15 cellular contexts compared by ENCODE assay signal in the genomic region with DNA sequence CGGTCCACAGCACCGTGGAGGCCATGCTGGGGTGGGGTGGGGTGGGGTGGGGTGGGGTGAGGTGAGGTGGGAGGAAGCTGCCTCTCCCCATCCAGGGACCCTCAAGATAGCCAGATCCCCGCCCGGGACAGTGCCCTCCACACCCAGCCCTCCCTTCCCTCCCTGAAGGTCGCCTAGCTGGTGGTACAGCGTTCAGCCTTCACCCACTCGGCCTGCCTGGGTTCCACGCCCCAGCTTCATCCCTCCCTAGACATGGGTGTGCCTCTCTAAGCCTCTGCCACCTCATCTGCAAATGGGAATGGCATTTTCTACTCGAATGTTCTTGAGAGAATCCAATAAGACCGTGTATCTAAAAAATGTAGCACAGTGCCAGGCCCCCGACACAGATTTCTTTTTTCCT. TPM values are rescaled to one million over a fixed set of nuclear protein-coding genes. Genes with fewer than 3 reads are reported as not detected.
"Had no signal": no experiment of that assay in that cellular context is flagged by ENCODE, and none has a peak within 500 bp of the region (broad histone marks: within the 10 kb centered on the region; RNA-seq: fewer than 3 reads in every experiment).

No MANE protein-coding gene starts in this region.

- H3K4me3 ChIP-seq: ascending aorta, lower lobe of right lung, ovary, thoracic aorta had no signal

- H3K4me1 ChIP-seq: ascending aorta, lower lobe of right lung had no signal

- H3K36me3 ChIP-seq: ascending aorta, lower lobe of right lung, ovary, thoracic aorta had no signal

- H3K27me3 ChIP-seq: ovary had no signal

- H3K9me3 ChIP-seq: ascending aorta, lower lobe of right lung, ovary, thoracic aorta had no signal

- H3K27ac ChIP-seq: ascending aorta, lower lobe of right lung, ovary, thoracic aorta had no signal

- DNase-seq: activated CD4-positive, alpha-beta T cell treated with anti-CD3 and anti-CD28 coated beads for 1 hour; activated CD4-positive, alpha-beta T cell treated with anti-CD3 and anti-CD28 coated beads, Interleukin-2, amount 50 U/mL, for 48 hours; activated naive CD4-positive, alpha-beta T cell treated with anti-CD3 and anti-CD28 coated beads, Interleukin-2, amount 10 ng/mL, durations not matched to agents 7 days and 5 days; hippocampal formation; lower lobe of right lung; ovary had no signal

RNA-seq across cellular contexts. Expression of gene TMPRSS6, which starts 40.2 kb away (rescaled TPM):
- total RNA-seq: ascending aorta, bronchial epithelial cell, dermis microvascular lymphatic vessel endothelial cell, mesothelial cell of epicardium, myocyte, sciatic nerve, thoracic aorta, urinary bladder had no signal
- polyA plus RNA-seq: neural cell had no signal
